Comparison of ENCODE assay signal across 18 cellular contexts in genomic region chr9:85478847-85479246, GRCh38.
DNase-seq lines count a peak whose midpoint lies in the region; ATAC-seq lines count a peak whose summit lies in the region.
"Had no signal": no experiment of that assay in that cellular context is flagged by ENCODE, and none has a peak within 500 bp of the region (broad histone marks: within the 10 kb centered on the region; RNA-seq: fewer than 3 reads in every experiment).

No MANE protein-coding gene starts in this region.

- no peak for DNase-seq in left ventricle myocardium superior
- DNase-seq in right cardiac atrium = no peak
- DNase-seq in KBM-7 = peak; percentile 2
- DNase-seq in activated CD8-positive, alpha-beta memory T cell treated with anti-CD3 and anti-CD28 coated beads, Interleukin-2, amount 10 ng/mL, durations not matched to agents 7 days and 5 days = no peak
- no peak for DNase-seq in NCI-H1048 (lab: John Stamatoyannopoulos, UW)
- DNase-seq in SIG-M5 treated with dmso at 0.1 percent for 504 hours (lab: John Stamatoyannopoulos, UW; ENCODE audit: unreplicated experiment) = no peak
- DNase-seq: ACHN; BE2C; C1 segment of cervical spinal cord; Caco-2; CD4-positive, CD25-positive, alpha-beta regulatory T cell; DMS153; DMS79; GDM1; GOT3; H7 had no signal

- H3K9me3 Mint-ChIP-seq in dendritic cell treated with granulocyte-macrophage colony-stimulating factor and Interleukin-4, amounts not matched to agents 40 ng/mL and 50 ng/mL, for 4 days = peaks cover 10% of the 10 kb centered on the region
- H3K9me3 Mint-ChIP-seq in activated CD8-positive, alpha-beta memory T cell treated with anti-CD3 and anti-CD28 coated beads, Interleukin-2, amount 10 ng/mL, durations not matched to agents 7 days and 5 days (ENCODE audit: low read depth) = no peaks in the 10 kb centered on the region

- H3K4me1 ChIP-seq in right cardiac atrium (ENCODE audit: control insufficient read depth, insufficient read depth, low read length) = no peaks in the 10 kb centered on the region
- H3K4me1 ChIP-seq: BE2C, Caco-2 had no signal

- no peak overlapping the region for H3K4me3 ChIP-seq in right cardiac atrium (ENCODE audit: low read length)

- peak overlapping the region; percentile 23 for H3K27ac Mint-ChIP-seq in dendritic cell treated with granulocyte-macrophage colony-stimulating factor and Interleukin-4, amounts not matched to agents 40 ng/mL and 50 ng/mL, for 4 days
- H3K27ac Mint-ChIP-seq in activated CD8-positive, alpha-beta memory T cell treated with anti-CD3 and anti-CD28 coated beads, Interleukin-2, amount 10 ng/mL, durations not matched to agents 7 days and 5 days = no peak overlapping the region
- H3K27ac Mint-ChIP-seq: CD4-positive, CD25-positive, alpha-beta regulatory T cell; IgD-negative memory B cell had no signal

- H3K36me3 Mint-ChIP-seq in dendritic cell treated with granulocyte-macrophage colony-stimulating factor and Interleukin-4, amounts not matched to agents 40 ng/mL and 50 ng/mL, for 4 days (ENCODE audit: low read depth) = no peaks in the 10 kb centered on the region
- no peaks in the 10 kb centered on the region for H3K36me3 Mint-ChIP-seq in activated CD8-positive, alpha-beta memory T cell treated with anti-CD3 and anti-CD28 coated beads, Interleukin-2, amount 10 ng/mL, durations not matched to agents 7 days and 5 days
- H3K36me3 Mint-ChIP-seq: CD4-positive, CD25-positive, alpha-beta regulatory T cell had no signal

- ATAC-seq in left ventricle myocardium superior (peak; percentile 50), right cardiac atrium (no peak)
- no peak for ATAC-seq in activated CD8-positive, alpha-beta memory T cell treated with anti-CD3 and anti-CD28 coated beads, Interleukin-2, amount 10 ng/mL, durations not matched to agents 7 days and 5 days

- no peaks in the 10 kb centered on the region for H3K9me3 ChIP-seq in right cardiac atrium (ENCODE audit: control insufficient read depth, low read length)
- H3K9me3 ChIP-seq: BE2C, Caco-2 had no signal

- intact Hi-C loops in left ventricle myocardium superior (cut with micrococcal nuclease) (no loop called here), right cardiac atrium (cut with DNase I) (no loop called here)
- intact Hi-C loops in dendritic cell treated with granulocyte-macrophage colony-stimulating factor and Interleukin-4, amounts not matched to agents 40 ng/mL and 50 ng/mL, for 4 days (cut with micrococcal nuclease) = no loop called here

- peaks cover 8% of the 10 kb centered on the region for H3K4me1 Mint-ChIP-seq in dendritic cell treated with granulocyte-macrophage colony-stimulating factor and Interleukin-4, amounts not matched to agents 40 ng/mL and 50 ng/mL, for 4 days (ENCODE audit: low read depth)
- no peaks in the 10 kb centered on the region for H3K4me1 Mint-ChIP-seq in activated CD8-positive, alpha-beta memory T cell treated with anti-CD3 and anti-CD28 coated beads, Interleukin-2, amount 10 ng/mL, durations not matched to agents 7 days and 5 days
- H3K4me1 Mint-ChIP-seq: CD4-positive, CD25-positive, alpha-beta regulatory T cell; IgD-negative memory B cell had no signal

- CTCF ChIA-PET in activated CD8-positive, alpha-beta memory T cell treated with anti-CD3 and anti-CD28 coated beads, Interleukin-2, amount 10 ng/mL, durations not matched to agents 7 days and 5 days (lab: Charles Lee) = no interaction called here

- H3K27me3 Mint-ChIP-seq in dendritic cell treated with granulocyte-macrophage colony-stimulating factor and Interleukin-4, amounts not matched to agents 40 ng/mL and 50 ng/mL, for 4 days = peaks cover 6% of the 10 kb centered on the region
- H3K27me3 Mint-ChIP-seq in activated CD8-positive, alpha-beta memory T cell treated with anti-CD3 and anti-CD28 coated beads, Interleukin-2, amount 10 ng/mL, durations not matched to agents 7 days and 5 days = peaks cover 14% of the 10 kb centered on the region

- H3K27me3 ChIP-seq in right cardiac atrium (ENCODE audit: control insufficient read depth, insufficient read depth) = no peaks in the 10 kb centered on the region
- H3K27me3 ChIP-seq: BE2C had no signal

- no peak overlapping the region for H3K27ac ChIP-seq in right cardiac atrium (ENCODE audit: low read length)

- in situ Hi-C loops in KBM-7 (cut with MboI; ENCODE audit: low pct_unique_long_range_greater_than_20kb, low sequenced_read_pairs) = no loop called here

- no peak overlapping the region for H3K4me3 Mint-ChIP-seq in dendritic cell treated with granulocyte-macrophage colony-stimulating factor and Interleukin-4, amounts not matched to agents 40 ng/mL and 50 ng/mL, for 4 days
- no peak overlapping the region for H3K4me3 Mint-ChIP-seq in activated CD8-positive, alpha-beta memory T cell treated with anti-CD3 and anti-CD28 coated beads, Interleukin-2, amount 10 ng/mL, durations not matched to agents 7 days and 5 days
- H3K4me3 Mint-ChIP-seq: CD4-positive, CD25-positive, alpha-beta regulatory T cell; IgD-negative memory B cell had no signal

- 88% methylated on average over 3 of the region's 3 CpGs for WGBS in right cardiac atrium
